ENCODE assay signal across 22 cellular contexts in the genomic region with DNA sequence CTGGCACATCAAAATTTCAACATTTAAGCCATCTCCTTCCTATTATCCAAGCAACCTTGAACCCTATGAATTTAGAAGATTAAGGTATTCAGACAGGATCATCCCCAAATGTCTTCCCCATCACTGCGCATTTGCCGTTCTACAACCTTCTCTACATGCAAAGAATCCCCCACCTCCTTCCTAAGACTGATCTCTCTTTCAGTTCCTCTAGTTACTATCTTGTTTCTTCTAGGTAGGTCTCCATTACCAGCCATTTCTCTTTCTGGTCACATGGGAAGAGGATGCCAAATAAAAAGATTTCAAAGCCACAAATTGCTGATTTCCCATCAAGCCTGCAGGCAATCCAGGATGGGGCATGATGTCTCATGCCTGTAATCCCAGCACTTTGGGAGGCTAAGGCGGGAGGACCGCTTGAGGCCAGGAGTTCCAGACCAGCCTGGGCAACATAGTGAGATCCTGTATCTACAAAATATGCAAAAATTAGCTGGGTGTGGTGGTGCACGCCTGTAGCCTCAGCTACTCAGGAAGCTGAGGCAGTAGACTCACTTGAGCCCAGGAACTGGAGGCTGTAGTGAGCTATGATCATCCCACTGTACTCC. TPM values are rescaled to one million over a fixed set of nuclear protein-coding genes. Genes with fewer than 3 reads are reported as not detected.
DNase-seq lines count a peak whose midpoint lies in the region; ATAC-seq, FAIRE-seq and TF ChIP-seq lines count a peak whose summit lies in the region.
"Had no signal": no experiment of that assay in that cellular context is flagged by ENCODE, and none has a peak within 500 bp of the region (broad histone marks: within the 10 kb centered on the region; RNA-seq: fewer than 3 reads in every experiment).

No MANE protein-coding gene starts in this region.

- CTCF ChIA-PET in activated B cell treated with CpG ODN at 0.5 μM for 24 hours (lab: Charles Lee): no interaction called here

- TF ChIP-seq CTCF in GM12864 (IDR thresholded peaks at IDR 0.05; ENCODE audit: low read depth, low read length, missing control alignments): no peak
- no peak for TF ChIP-seq CTCF in activated B cell treated with CpG ODN at 0.5 μM for 24 hours (IDR thresholded peaks at IDR 0.05)

- no peaks in the 10 kb centered on the region for H3K27me3 Mint-ChIP-seq in activated B cell treated with CpG ODN at 0.5 μM for 24 hours
- no peaks in the 10 kb centered on the region for H3K27me3 Mint-ChIP-seq in stimulated activated memory B cell treated with anti-CD40 and anti-IgM and Interleukin-4, amounts not matched to agents 10 μg/mL and 1 μg/mL and 100 μg/mL, for 72 hours
- H3K27me3 Mint-ChIP-seq: IgD-negative memory B cell had no signal

- H3K27ac Mint-ChIP-seq in activated B cell treated with CpG ODN at 0.5 μM for 24 hours: peak overlapping the region; percentile 38
- H3K27ac Mint-ChIP-seq in stimulated activated memory B cell treated with anti-CD40 and anti-IgM and Interleukin-4, amounts not matched to agents 10 μg/mL and 1 μg/mL and 100 μg/mL, for 72 hours: peak overlapping the region; percentile 43
- H3K27ac Mint-ChIP-seq: CD8-positive, alpha-beta memory T cell had no signal

- FAIRE-seq in GM19239 (lab: Jason Lieb, UNC): peak; percentile 85
- FAIRE-seq: RCC 7860 had no signal

- ATAC-seq in activated B cell treated with CpG ODN at 0.5 μM for 24 hours (ENCODE audit: low read depth) (peak; percentile 81), HG03159 (IDR thresholded peaks at IDR 0.05; ENCODE audit: unreplicated experiment) (no peak)
- peak; percentile 71 for ATAC-seq in stimulated activated memory B cell treated with anti-CD40 and anti-IgM and Interleukin-4, amounts not matched to agents 10 μg/mL and 1 μg/mL and 100 μg/mL, for 72 hours
- ATAC-seq: Right ventricle myocardium inferior had no signal

- no peak overlapping the region for H3K4me3 ChIP-seq in GM12864 (ENCODE audit: low read depth, low read length)
- H3K4me3 ChIP-seq: SJSA1 had no signal

- H3K4me3 Mint-ChIP-seq in activated B cell treated with CpG ODN at 0.5 μM for 24 hours: no peak overlapping the region
- H3K4me3 Mint-ChIP-seq in stimulated activated memory B cell treated with anti-CD40 and anti-IgM and Interleukin-4, amounts not matched to agents 10 μg/mL and 1 μg/mL and 100 μg/mL, for 72 hours: no peak overlapping the region
- H3K4me3 Mint-ChIP-seq: CD8-positive, alpha-beta memory T cell had no signal

- peaks cover 63% of the 10 kb centered on the region for H3K4me1 Mint-ChIP-seq in activated B cell treated with CpG ODN at 0.5 μM for 24 hours
- peaks cover 34% of the 10 kb centered on the region for H3K4me1 Mint-ChIP-seq in stimulated activated memory B cell treated with anti-CD40 and anti-IgM and Interleukin-4, amounts not matched to agents 10 μg/mL and 1 μg/mL and 100 μg/mL, for 72 hours
- H3K4me1 Mint-ChIP-seq: CD8-positive, alpha-beta memory T cell had no signal

- intact Hi-C loops in activated B cell treated with CpG ODN at 0.5 μM for 24 hours (cut with micrococcal nuclease): loop anchor here (2.0 kb wide), 1 partner anchor 16 kb away; no protein-coding TSS in a partner anchor

- no peaks in the 10 kb centered on the region for H3K36me3 Mint-ChIP-seq in activated B cell treated with CpG ODN at 0.5 μM for 24 hours (ENCODE audit: low read depth)
- H3K36me3 Mint-ChIP-seq in stimulated activated memory B cell treated with anti-CD40 and anti-IgM and Interleukin-4, amounts not matched to agents 10 μg/mL and 1 μg/mL and 100 μg/mL, for 72 hours: no peaks in the 10 kb centered on the region
- H3K36me3 Mint-ChIP-seq: CD8-positive, alpha-beta memory T cell had no signal

- POLR2A ChIA-PET in activated B cell treated with CpG ODN at 0.5 μM for 24 hours (lab: Charles Lee): interaction anchor here (0.6 to 1.5 kb wide), 2 partner anchors 30 to 34 kb away, joined by 3 to 4 read pairs; a partner anchor contains a TSS

- H3K9me3 Mint-ChIP-seq in activated B cell treated with CpG ODN at 0.5 μM for 24 hours: peaks cover 2% of the 10 kb centered on the region
- no peaks in the 10 kb centered on the region for H3K9me3 Mint-ChIP-seq in stimulated activated memory B cell treated with anti-CD40 and anti-IgM and Interleukin-4, amounts not matched to agents 10 μg/mL and 1 μg/mL and 100 μg/mL, for 72 hours
- H3K9me3 Mint-ChIP-seq: CD8-positive, alpha-beta memory T cell; IgD-negative memory B cell had no signal

- DNase-seq in GM12864 (ENCODE audit: low read depth): peak; percentile 18
- DNase-seq in GM19239 (ENCODE audit: insufficient read length, low spot score): no peak
- no peak for DNase-seq in activated B cell treated with CpG ODN at 0.5 μM for 24 hours
- no peak for DNase-seq in NCI-H146 (lab: John Stamatoyannopoulos, UW)
- no peak for DNase-seq in SKM-1 treated with dmso at 0.1 percent for 144 hours (lab: John Stamatoyannopoulos, UW; ENCODE audit: unreplicated experiment)
- DNase-seq: AML-193; CD8-positive, alpha-beta memory T cell; EL; GF-D8; H7; MV-4-11; NCI-H1105 treated with DMSO at 0.1 percent for 48 hours; NCI-H1694; NCI-H2081 treated with DMSO at 0.1 percent for 48 hours; NCI-H446; NCI-H526 had no signal

RNA-seq across cellular contexts. Expression of a gene that starts 29.7 kb away (rescaled TPM):
- 39.3 and 42.5 TPM in 2 replicates for total RNA-seq in activated B cell treated with CpG ODN at 0.5 μM for 24 hours
